In the genomic region with DNA sequence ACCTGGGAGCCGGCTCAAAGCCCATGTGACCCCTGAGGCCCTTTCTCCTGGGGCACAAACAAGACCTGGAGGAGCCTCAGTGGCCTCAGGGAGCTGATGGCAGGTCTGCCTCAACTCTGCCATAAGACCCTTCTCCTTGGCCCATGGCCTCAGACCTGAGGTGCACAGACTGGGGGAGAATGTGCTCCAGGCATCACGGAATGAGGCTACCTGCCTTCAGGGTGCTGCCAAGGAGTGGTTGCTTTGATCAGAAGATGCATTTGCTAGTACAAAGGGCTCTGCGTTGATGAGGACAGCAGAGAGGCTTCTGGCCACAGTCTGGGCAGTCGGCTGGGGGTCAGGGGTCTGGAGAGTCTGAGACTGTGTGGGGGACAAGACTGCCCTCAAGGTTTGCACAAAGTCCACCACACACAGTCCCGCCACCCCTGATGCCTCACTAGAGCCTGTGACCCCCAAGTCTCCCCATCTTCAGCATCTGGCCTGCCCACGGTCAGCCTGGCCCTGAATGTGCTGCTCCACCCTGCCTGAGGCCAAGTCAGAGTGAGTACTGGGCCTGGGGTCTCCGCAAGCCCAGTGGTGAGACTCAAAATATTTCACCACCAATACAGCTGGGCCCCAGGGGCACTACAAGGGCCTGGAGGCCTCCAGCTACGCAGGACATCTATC, we compare ENCODE assay signal across 19 cellular contexts. TPM values are rescaled to one million over a fixed set of nuclear protein-coding genes. Genes with fewer than 3 reads are reported as not detected.
"Had no signal": no experiment of that assay in that cellular context is flagged by ENCODE, and none has a peak within 500 bp of the region (broad histone marks: within the 10 kb centered on the region; RNA-seq: fewer than 3 reads in every experiment).

No MANE protein-coding gene starts in this region.

- H3K4me1 Mint-ChIP-seq: activated B cell treated with CpG ODN at 0.5 μM for 24 hours; activated naive CD4-positive, alpha-beta T cell treated with anti-CD3 and anti-CD28 coated beads, Interleukin-2, amount 10 ng/mL, durations not matched to agents 7 days and 5 days had no signal

- DNase-seq: activated B cell treated with CpG ODN at 0.5 μM for 24 hours; activated naive CD4-positive, alpha-beta T cell treated with anti-CD3 and anti-CD28 coated beads, Interleukin-2, amount 10 ng/mL, durations not matched to agents 7 days and 5 days; effector CD4-positive, alpha-beta T cell; kidney glomerular epithelial cell; naive thymus-derived CD8-positive, alpha-beta T cell; nucleus accumbens; stimulated activated CD4-positive, alpha-beta T cell treated with anti-CD3 and anti-CD28 coated beads, Interleukin-12 subunit alpha, Interleukin-12 subunit beta, amount 100 ng/mL, for 4 hours; stimulated activated CD4-positive, alpha-beta T cell treated with anti-CD3 and anti-CD28 coated beads, Interleukin-2, amount 100 ng/mL, for 48 hours; stimulated activated naive CD4-positive, alpha-beta T cell treated with Interleukin-2 at 50 U/mL for 16 hours; T-helper 1 cell; trophoblast cell had no signal

- FAIRE-seq: frontal cortex had no signal

- H3K4me3 ChIP-seq: coronary artery, heart left ventricle, SK-N-MC had no signal

- H3K36me3 Mint-ChIP-seq: activated naive CD4-positive, alpha-beta T cell treated with anti-CD3 and anti-CD28 coated beads, Interleukin-2, amount 10 ng/mL, durations not matched to agents 7 days and 5 days; naive thymus-derived CD8-positive, alpha-beta T cell had no signal

- H3K27ac ChIP-seq: coronary artery, heart left ventricle, SK-N-MC had no signal

- H3K9me3 ChIP-seq: heart left ventricle had no signal

- H3K9me3 Mint-ChIP-seq: activated B cell treated with CpG ODN at 0.5 μM for 24 hours; activated naive CD4-positive, alpha-beta T cell treated with anti-CD3 and anti-CD28 coated beads, Interleukin-2, amount 10 ng/mL, durations not matched to agents 7 days and 5 days; naive thymus-derived CD8-positive, alpha-beta T cell had no signal

- H3K27me3 Mint-ChIP-seq: activated B cell treated with CpG ODN at 0.5 μM for 24 hours had no signal

- H3K4me1 ChIP-seq: heart left ventricle had no signal

- H3K27ac Mint-ChIP-seq: activated B cell treated with CpG ODN at 0.5 μM for 24 hours; activated naive CD4-positive, alpha-beta T cell treated with anti-CD3 and anti-CD28 coated beads, Interleukin-2, amount 10 ng/mL, durations not matched to agents 7 days and 5 days; naive thymus-derived CD8-positive, alpha-beta T cell had no signal

- H3K4me3 Mint-ChIP-seq: activated B cell treated with CpG ODN at 0.5 μM for 24 hours; activated naive CD4-positive, alpha-beta T cell treated with anti-CD3 and anti-CD28 coated beads, Interleukin-2, amount 10 ng/mL, durations not matched to agents 7 days and 5 days; naive thymus-derived CD8-positive, alpha-beta T cell had no signal

- ATAC-seq: heart left ventricle; naive thymus-derived CD8-positive, alpha-beta T cell; sciatic nerve had no signal

RNA-seq across cellular contexts. Expression of a gene that starts 26.6 kb away (rescaled TPM):
- total RNA-seq: activated B cell treated with CpG ODN at 0.5 μM for 24 hours; fibroblast of lung; mononuclear cell; naive thymus-derived CD8-positive, alpha-beta T cell; pulmonary artery endothelial cell had no signal
- polyA plus RNA-seq: fibroblast of lung; naive thymus-derived CD8-positive, alpha-beta T cell had no signal
